Comparison of ENCODE assay signal across 21 cellular contexts in genomic region chr2:219034823-219035222, GRCh38. TPM values are rescaled to one million over a fixed set of nuclear protein-coding genes. Genes with fewer than 3 reads are reported as not detected.
DNase-seq lines count a peak whose midpoint lies in the region; ATAC-seq, FAIRE-seq and TF ChIP-seq lines count a peak whose summit lies in the region.
"Had no signal": no experiment of that assay in that cellular context is flagged by ENCODE, and none has a peak within 500 bp of the region (broad histone marks: within the 10 kb centered on the region; RNA-seq: fewer than 3 reads in every experiment).

No MANE protein-coding gene starts in this region.

- no peak for FAIRE-seq in H1 (lab: Jason Lieb, UNC)
- FAIRE-seq: GM12878 had no signal

- no peak overlapping the region for H4K8ac ChIP-seq in H1 (ENCODE audit: extremely low read depth, insufficient read depth, low read length)

- intact Hi-C loops in HCT116 (cut with micrococcal nuclease) (no loop called here), left colon (cut with DNase I, micrococcal nuclease) (no loop called here)

- H3K4me3 ChIP-seq in HCT116 (replicated peaks in 1 of 2; ENCODE audit: low read depth in 1 of 2, low read length in 2 of 2) (no peak overlapping the region), H1 (ENCODE audit: extremely low read depth in 1 of 4, insufficient read depth in 2 of 4, low read depth in 3 of 4, low read length in 4 of 4) (no peak overlapping the region)
- H3K4me3 ChIP-seq: BLaER1, GM12878 had no signal

- H4K5ac ChIP-seq in H1 (ENCODE audit: insufficient read length, low read depth, low read length), result no peak overlapping the region

- no peak overlapping the region for H2BK12ac ChIP-seq in H1 (ENCODE audit: low read depth, low read length)

- H3K4me1 ChIP-seq in HCT116 (ENCODE audit: control insufficient read depth in 1 of 2, insufficient read depth in 2 of 2, low read length in 2 of 2) (no peaks in the 10 kb centered on the region; a peak in 1 of 4 replicates), H1 (replicated peaks in 1 of 4; ENCODE audit: control insufficient read depth in 3 of 4, insufficient read depth in 4 of 4, low read length in 3 of 4) (peaks cover 0 to 2% (median under 1%) of the 10 kb centered on the region in 4 experiments; a peak in 2 of 7 replicates)
- H3K4me1 ChIP-seq: BLaER1 had no signal

- H3K79me1 ChIP-seq in H1 (ENCODE audit: low read depth, low read length), result no peaks in the 10 kb centered on the region

- H3K27me3 ChIP-seq in HCT116 (ENCODE audit: insufficient read depth, low read length) (peaks cover 25% of the 10 kb centered on the region), H1 (replicated peaks in 1 of 4; ENCODE audit: control insufficient read depth in 3 of 4, extremely low read depth in 1 of 4, insufficient read depth in 3 of 4, low read length in 3 of 4) (peaks cover 0 to 2% (median 0%) of the 10 kb centered on the region in 4 experiments; a peak in 1 of 7 replicates)
- H3K27me3 ChIP-seq: BLaER1 had no signal

- RAD21 ChIA-PET in HCT116 (lab: Charles Lee; ENCODE audit: low non-redundant PET in 1 of 2, low total read pairs in 2 of 2, uncharacterized antibody in 2 of 2, unreplicated experiment in 2 of 2), result no interaction called here

- H3K23me2 ChIP-seq in H1 (ENCODE audit: low read depth, low read length), result no peaks in the 10 kb centered on the region

- no peak overlapping the region for H2BK5ac ChIP-seq in H1 (ENCODE audit: low read depth, low read length)

- no peaks in the 10 kb centered on the region for H3K9me3 ChIP-seq in HCT116 (ENCODE audit: control insufficient read depth in 1 of 2, insufficient read depth in 1 of 2, low read depth in 1 of 2, low read length in 2 of 2)
- no peaks in the 10 kb centered on the region for H3K9me3 ChIP-seq in H1 (ENCODE audit: insufficient read depth in 2 of 2, low read depth in 1 of 2, low read length in 1 of 2)
- H3K9me3 ChIP-seq: BLaER1 had no signal

- no peak overlapping the region for H3K56ac ChIP-seq in H1 (replicated peaks; ENCODE audit: insufficient read length, low read depth, low read length)

- TF ChIP-seq RAD21 in HCT116 (IDR thresholded peaks at IDR 0.05; ENCODE audit: low read depth) (peak; percentile 23; the same call in 1 of the 2 replicates), H1 (IDR thresholded peaks at IDR 0.05 in 1 of 2, conservative IDR thresholded peaks at IDR 0.05 in 1 of 2; ENCODE audit: low read depth in 2 of 2, low read length in 2 of 2) (0 out of 4 replicates have a peak, but pooled peaks of 1 of the 2 experiments have one; percentile 11)

- no peak overlapping the region for H4K91ac ChIP-seq in H1 (replicated peaks; ENCODE audit: insufficient read length, low read length)

- H3K23ac ChIP-seq in H1 (ENCODE audit: insufficient read length), result no peak overlapping the region

- H3K9ac ChIP-seq in HCT116 (ENCODE audit: low read length) (no peak overlapping the region), H1 (replicated peaks in 1 of 4; ENCODE audit: extremely low read depth in 1 of 4, low read depth in 3 of 4, low read length in 3 of 4) (no peak overlapping the region)
- H3K9ac ChIP-seq: BLaER1 had no signal

- no peak overlapping the region for H2BK15ac ChIP-seq in H1 (ENCODE audit: low read length)

- ATAC-seq in HCT116 (no peak), left colon (peak; percentile 56), GM19023 (IDR thresholded peaks at IDR 0.05; ENCODE audit: unreplicated experiment) (no peak)
- ATAC-seq: GM12878 had no signal

- DNase-seq in HCT116 (ENCODE audit: low read depth, low spot score) (no peak), H1 (ENCODE audit: low read depth in 1 of 2, low spot score in 2 of 2) (no peak), left colon (no peak), DMS153 treated with DMSO at 0.1 percent for 48 hours (lab: John Stamatoyannopoulos, UW; ENCODE audit: unreplicated experiment) (no peak)
- DNase-seq in stimulated activated CD8-positive, alpha-beta memory T cell treated with anti-CD3 and anti-CD28 coated beads, Interleukin-4, amount 100 ng/mL, for 48 hours, result no peak
- DNase-seq: 8988T; Calu3; CD4-positive, alpha-beta memory T cell; DMS53; DND-41; EL; H7 had no signal

- no TSS peak for BruUV-seq in HCT116 (replicated peaks; lab: Mats Ljungman, UMichigan)

- H3K79me2 ChIP-seq in HCT116 (ENCODE audit: insufficient read depth, low read length), result no peaks in the 10 kb centered on the region
- no peaks in the 10 kb centered on the region for H3K79me2 ChIP-seq in H1 (ENCODE audit: control insufficient read depth in 1 of 2, insufficient read depth in 2 of 2, low read length in 2 of 2)

- 59% methylated on average over 6 of the region's 6 CpGs; no CpG with 5 or more reads in 1 of the 2 experiments for WGBS in H1 (ENCODE audit: extremely low coverage in 1 of 2, insufficient coverage in 1 of 2, insufficient read length in 1 of 2, insufficient replicate concordance in 2 of 2, low coverage in 1 of 2, low lambda C conversion rate in 2 of 2, missing lambda C conversion rate in 1 of 2), 2 experiments

- no peak overlapping the region for H2BK120ac ChIP-seq in H1 (replicated peaks; ENCODE audit: low read depth, low read length)

- no peak overlapping the region for H3K18ac ChIP-seq in H1 (ENCODE audit: extremely low read depth, low read length)

- no peaks in the 10 kb centered on the region for H3K9me2 ChIP-seq in HCT116 (ENCODE audit: insufficient read depth)

- no peak for TF ChIP-seq EP300 in H1 (IDR thresholded peaks at IDR 0.05; ENCODE audit: borderline replicate concordance in 1 of 2, low read depth in 2 of 2, low read length in 2 of 2)

- no peak overlapping the region for H2AK5ac ChIP-seq in H1 (ENCODE audit: low read depth, low read length)

- TF ChIP-seq POLR2A in HCT116 (IDR thresholded peaks at IDR 0.05; ENCODE audit: borderline replicate concordance, extremely low read depth, insufficient read depth, insufficient read length), result no peak
- TF ChIP-seq POLR2A in H1 (IDR thresholded peaks at IDR 0.05; ENCODE audit: control extremely low read depth in 1 of 2, low read depth in 2 of 2, low read length in 2 of 2), result no peak

- POLR2A ChIA-PET in HCT116 (lab: Charles Lee), result no interaction called here
- POLR2A ChIA-PET in H1 (lab: Charles Lee; ENCODE audit: partially characterized antibody), result no interaction called here

- H2BK20ac ChIP-seq in H1 (ENCODE audit: low read length), result no peak overlapping the region

- H4K20me1 ChIP-seq in HCT116 (ENCODE audit: insufficient read depth) (no peaks in the 10 kb centered on the region), H1 (replicated peaks in 1 of 2; ENCODE audit: control insufficient read depth in 1 of 2, insufficient read depth in 2 of 2, low read length in 2 of 2) (no peaks in the 10 kb centered on the region)
- H4K20me1 ChIP-seq: BLaER1 had no signal

- CTCF ChIA-PET in HCT116 (lab: Charles Lee), result no interaction called here
- CTCF ChIA-PET in H1 (lab: Charles Lee; ENCODE audit: partially characterized antibody), result interaction anchor here (1.4 to 62.8 kb wide), 4 partner anchors 23 to 319 kb away, joined by 3 to 1777 read pairs (median 505); partner anchors contain the start of genes CFAP65 and IHH

- no peak overlapping the region for H3K14ac ChIP-seq in H1 (ENCODE audit: insufficient read length)

- H3K4ac ChIP-seq in H1 (replicated peaks; ENCODE audit: insufficient read length, low read depth, low read length), result no peak overlapping the region

- H3K27ac ChIP-seq in 22Rv1, result no peak overlapping the region
- no peak overlapping the region for H3K27ac ChIP-seq in HCT116 (ENCODE audit: low read depth, low read length)
- H3K27ac ChIP-seq in H1 (ENCODE audit: low read depth, low read length), result no peak overlapping the region
- H3K27ac ChIP-seq: BLaER1, HL-60 had no signal

- H3K4me2 ChIP-seq in HCT116 (ENCODE audit: low read length) (no peak overlapping the region), H1 (ENCODE audit: insufficient read depth in 1 of 2, low read depth in 2 of 2, low read length in 2 of 2) (no peak overlapping the region)
- H3K4me2 ChIP-seq: BLaER1 had no signal

- TF ChIP-seq CTCF in 22Rv1 (IDR thresholded peaks at IDR 0.05) (0 out of 2 replicates have a peak, but pooled peaks have one; percentile 13), HCT116 (IDR thresholded peaks at IDR 0.05 in 2 of 3, conservative IDR thresholded peaks at IDR 0.05 in 1 of 3; ENCODE audit: borderline replicate concordance in 1 of 3, insufficient read depth in 1 of 3, low read depth in 2 of 3, low read length in 2 of 3) (0 out of 6 replicates have a peak, but pooled peaks of 1 of the 3 experiments have one; percentile 13), H1 (IDR thresholded peaks at IDR 0.05; ENCODE audit: control extremely low read depth in 1 of 3, insufficient read depth in 1 of 3, low read depth in 1 of 3, low read length in 3 of 3) (peak in 2 of 3 experiments; percentile 2 to 10; a peak in 2 of 4 replicates)

- no peaks in the 10 kb centered on the region for H3K36me3 ChIP-seq in HCT116 (ENCODE audit: control insufficient read depth in 1 of 2, insufficient read depth in 2 of 2, low read length in 2 of 2)
- no peaks in the 10 kb centered on the region for H3K36me3 ChIP-seq in H1 (ENCODE audit: control insufficient read depth in 2 of 4, insufficient read depth in 4 of 4, low read length in 3 of 4)
- H3K36me3 ChIP-seq: BLaER1 had no signal

- H2AFZ ChIP-seq in HCT116 (ENCODE audit: low read depth, low read length, poor library complexity, severe bottlenecking) (no peak overlapping the region), H1 (ENCODE audit: low read length) (no peak overlapping the region)

RNA-seq across cellular contexts. Expression of gene CFAP65, which starts 6.5 kb away (rescaled TPM):
- total RNA-seq in HCT116 (2021; ENCODE audit: unreplicated experiment) (0.52 TPM), left colon (under 1 TPM; 0.39 to 0.76 TPM)
- polyA plus RNA-seq in HCT116 (2012), result 0.29 and 0.50 TPM in 2 replicates
- 0.13 and 0.19 TPM in 2 replicates for total RNA-seq in H1 (2021; fragmentation: NEBNext Ultra II Directional; extraction: Animal tissue kit (Norgen Biotek cat#: 25700))
- polyA plus RNA-seq in H1 (2011; rRNA removed), result 0.38 and 0.45 TPM in 2 replicates
- polyA plus RNA-seq in H1 (2011; cell fraction: cytosol; rRNA removed), result 1.0 TPM
- polyA plus RNA-seq in H1 (2011; cell fraction: nucleus; rRNA removed), result 0.88 TPM
- 0.32 to 0.68 TPM (median 0.52 TPM) in 4 replicates for polyA plus RNA-seq in H1 (2012, experiment 1 of 2)
- 0.33 TPM for polyA plus RNA-seq in H1 (2012, experiment 2 of 2)
- 0.18 TPM for polyA plus RNA-seq in H1 (2013, experiment 1 of 2)
- 0.18 TPM for polyA plus RNA-seq in H1 (2013, experiment 2 of 2)
- 0.35 and 0.76 TPM in 2 replicates for polyA minus RNA-seq in H1 (2011; rRNA and poly(A)+ RNA removed)
- not detected for polyA minus RNA-seq in H1 (2011; cell fraction: cytosol; rRNA and poly(A)+ RNA removed)
- 0.20 TPM for polyA minus RNA-seq in H1 (2011; cell fraction: nucleus; rRNA and poly(A)+ RNA removed)
- total RNA-seq: CD4-positive, alpha-beta memory T cell; G401; GM12878; H7; HT1080 had no signal
- polyA plus RNA-seq: AG04450; CD14-positive monocyte; CD4-positive, alpha-beta memory T cell; GM12878 had no signal

RNA-seq across cellular contexts. Expression of gene IHH, which starts 25.9 kb away (rescaled TPM):
- total RNA-seq in HCT116 (2021; ENCODE audit: unreplicated experiment), result 0.17 TPM
- 0.04 and 0.07 TPM in 2 replicates for polyA plus RNA-seq in HCT116 (2012)
- not detected in 2 replicates for total RNA-seq in H1 (2021; fragmentation: NEBNext Ultra II Directional; extraction: Animal tissue kit (Norgen Biotek cat#: 25700))
- polyA plus RNA-seq in H1 (2011; rRNA removed), result 0.03 and 0.13 TPM in 2 replicates
- polyA plus RNA-seq in H1 (2011; cell fraction: cytosol; rRNA removed), result not detected
- polyA plus RNA-seq in H1 (2011; cell fraction: nucleus; rRNA removed), result not detected
- 0.08 to 0.17 TPM (median 0.14 TPM) in 4 replicates for polyA plus RNA-seq in H1 (2012, experiment 1 of 2)
- polyA plus RNA-seq in H1 (2012, experiment 2 of 2), result 0.10 TPM
- polyA plus RNA-seq in H1 (2013, experiment 1 of 2), result 0.02 TPM
- 0.02 TPM for polyA plus RNA-seq in H1 (2013, experiment 2 of 2)
- polyA minus RNA-seq in H1 (2011; rRNA and poly(A)+ RNA removed), result not detected in 2 replicates
- polyA minus RNA-seq in H1 (2011; cell fraction: cytosol; rRNA and poly(A)+ RNA removed), result not detected
- polyA minus RNA-seq in H1 (2011; cell fraction: nucleus; rRNA and poly(A)+ RNA removed), result not detected
- total RNA-seq in left colon, result 10 to 100 TPM; 72.7 to 85.5 TPM
- total RNA-seq: G401, GM12878, HT1080 had no signal
- polyA plus RNA-seq: AG04450; CD14-positive monocyte; CD4-positive, alpha-beta memory T cell had no signal

RNA-seq across cellular contexts. Expression of gene CRYBA2, which starts 41.6 kb away (rescaled TPM):
- total RNA-seq in HCT116 (2021; ENCODE audit: unreplicated experiment) (not detected), left colon (1 to 10 TPM; 4.1 to 6.9 TPM)
- not detected in 2 replicates for polyA plus RNA-seq in HCT116 (2012)
- total RNA-seq in H1 (2021; fragmentation: NEBNext Ultra II Directional; extraction: Animal tissue kit (Norgen Biotek cat#: 25700)), result not detected in 2 replicates
- not detected in 2 replicates for polyA plus RNA-seq in H1 (2011; rRNA removed)
- polyA plus RNA-seq in H1 (2011; cell fraction: cytosol; rRNA removed), result not detected
- polyA plus RNA-seq in H1 (2011; cell fraction: nucleus; rRNA removed), result not detected
- polyA plus RNA-seq in H1 (2012, experiment 1 of 2), result not detected in 4 replicates
- polyA plus RNA-seq in H1 (2012, experiment 2 of 2), result not detected
- not detected for polyA plus RNA-seq in H1 (2013, experiment 1 of 2)
- not detected for polyA plus RNA-seq in H1 (2013, experiment 2 of 2)
- not detected in 2 replicates for polyA minus RNA-seq in H1 (2011; rRNA and poly(A)+ RNA removed)
- not detected for polyA minus RNA-seq in H1 (2011; cell fraction: cytosol; rRNA and poly(A)+ RNA removed)
- polyA minus RNA-seq in H1 (2011; cell fraction: nucleus; rRNA and poly(A)+ RNA removed), result not detected
- total RNA-seq: Calu3; CD4-positive, alpha-beta memory T cell; G401; GM12878; H7; HT1080 had no signal
- polyA plus RNA-seq: CD14-positive monocyte; CD4-positive, alpha-beta memory T cell; GM12878 had no signal

RNA-seq across cellular contexts. Expression of gene FEV, which starts 49.8 kb away (rescaled TPM):
- not detected for total RNA-seq in HCT116 (2021; ENCODE audit: unreplicated experiment)
- not detected in 2 replicates for polyA plus RNA-seq in HCT116 (2012)
- total RNA-seq in H1 (2021; fragmentation: NEBNext Ultra II Directional; extraction: Animal tissue kit (Norgen Biotek cat#: 25700)), result not detected in 2 replicates
- not detected in 2 replicates for polyA plus RNA-seq in H1 (2011; rRNA removed)
- polyA plus RNA-seq in H1 (2011; cell fraction: cytosol; rRNA removed), result not detected
- polyA plus RNA-seq in H1 (2011; cell fraction: nucleus; rRNA removed), result not detected
- polyA plus RNA-seq in H1 (2012, experiment 1 of 2), result not detected in 4 replicates
- not detected for polyA plus RNA-seq in H1 (2012, experiment 2 of 2)
- polyA plus RNA-seq in H1 (2013, experiment 1 of 2), result not detected
- not detected for polyA plus RNA-seq in H1 (2013, experiment 2 of 2)
- polyA minus RNA-seq in H1 (2011; rRNA and poly(A)+ RNA removed), result not detected in 2 replicates
- not detected for polyA minus RNA-seq in H1 (2011; cell fraction: cytosol; rRNA and poly(A)+ RNA removed)
- polyA minus RNA-seq in H1 (2011; cell fraction: nucleus; rRNA and poly(A)+ RNA removed), result not detected
- 1 to 10 TPM; 3.9 to 4.8 TPM for total RNA-seq in left colon
- total RNA-seq: Calu3; CD4-positive, alpha-beta memory T cell; G401; GM12878; H7; HT1080 had no signal
- polyA plus RNA-seq: AG04450; CD14-positive monocyte; CD4-positive, alpha-beta memory T cell; GM12878 had no signal

Comparison
In these comparisons a context has a peak if more than half of its experiments do, and no peak if none do; other contexts are left out.
1. RNA of gene IHH, which starts 25.9 kb away (total RNA-seq): 72.7 to 85.5 TPM in left colon; 0.17 TPM in HCT116 (single experiment) and not detected in H1; every median in the first group is over 10 times any median in the second.